1 cellular context compared by ENCODE assay signal in the genomic region with DNA sequence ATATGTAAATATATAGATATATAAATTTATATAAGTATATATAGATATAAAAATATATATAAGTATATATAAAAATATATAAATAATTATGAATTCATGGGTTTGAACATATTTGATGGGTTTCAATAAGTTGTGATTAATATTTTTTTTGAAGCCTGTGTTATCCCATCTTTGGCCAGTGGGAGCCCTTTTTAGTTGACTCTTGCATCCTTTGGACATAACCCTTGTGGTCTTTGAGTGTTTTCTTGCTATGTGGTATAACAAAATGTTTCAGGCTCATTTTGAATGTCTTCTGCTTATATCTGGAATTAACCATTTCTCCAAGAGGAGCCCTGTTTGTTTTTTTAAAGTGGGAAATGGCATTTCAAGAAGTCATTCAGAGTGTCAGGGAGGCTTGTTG.
TF ChIP-seq lines count a peak whose summit lies in the region.

No MANE protein-coding gene starts in this region.

TF ChIP-seq in GM23338, 12 proteins besides CTCF, POLR2A, EP300 and RAD21:
- TF ChIP-seq, protein P1, sequence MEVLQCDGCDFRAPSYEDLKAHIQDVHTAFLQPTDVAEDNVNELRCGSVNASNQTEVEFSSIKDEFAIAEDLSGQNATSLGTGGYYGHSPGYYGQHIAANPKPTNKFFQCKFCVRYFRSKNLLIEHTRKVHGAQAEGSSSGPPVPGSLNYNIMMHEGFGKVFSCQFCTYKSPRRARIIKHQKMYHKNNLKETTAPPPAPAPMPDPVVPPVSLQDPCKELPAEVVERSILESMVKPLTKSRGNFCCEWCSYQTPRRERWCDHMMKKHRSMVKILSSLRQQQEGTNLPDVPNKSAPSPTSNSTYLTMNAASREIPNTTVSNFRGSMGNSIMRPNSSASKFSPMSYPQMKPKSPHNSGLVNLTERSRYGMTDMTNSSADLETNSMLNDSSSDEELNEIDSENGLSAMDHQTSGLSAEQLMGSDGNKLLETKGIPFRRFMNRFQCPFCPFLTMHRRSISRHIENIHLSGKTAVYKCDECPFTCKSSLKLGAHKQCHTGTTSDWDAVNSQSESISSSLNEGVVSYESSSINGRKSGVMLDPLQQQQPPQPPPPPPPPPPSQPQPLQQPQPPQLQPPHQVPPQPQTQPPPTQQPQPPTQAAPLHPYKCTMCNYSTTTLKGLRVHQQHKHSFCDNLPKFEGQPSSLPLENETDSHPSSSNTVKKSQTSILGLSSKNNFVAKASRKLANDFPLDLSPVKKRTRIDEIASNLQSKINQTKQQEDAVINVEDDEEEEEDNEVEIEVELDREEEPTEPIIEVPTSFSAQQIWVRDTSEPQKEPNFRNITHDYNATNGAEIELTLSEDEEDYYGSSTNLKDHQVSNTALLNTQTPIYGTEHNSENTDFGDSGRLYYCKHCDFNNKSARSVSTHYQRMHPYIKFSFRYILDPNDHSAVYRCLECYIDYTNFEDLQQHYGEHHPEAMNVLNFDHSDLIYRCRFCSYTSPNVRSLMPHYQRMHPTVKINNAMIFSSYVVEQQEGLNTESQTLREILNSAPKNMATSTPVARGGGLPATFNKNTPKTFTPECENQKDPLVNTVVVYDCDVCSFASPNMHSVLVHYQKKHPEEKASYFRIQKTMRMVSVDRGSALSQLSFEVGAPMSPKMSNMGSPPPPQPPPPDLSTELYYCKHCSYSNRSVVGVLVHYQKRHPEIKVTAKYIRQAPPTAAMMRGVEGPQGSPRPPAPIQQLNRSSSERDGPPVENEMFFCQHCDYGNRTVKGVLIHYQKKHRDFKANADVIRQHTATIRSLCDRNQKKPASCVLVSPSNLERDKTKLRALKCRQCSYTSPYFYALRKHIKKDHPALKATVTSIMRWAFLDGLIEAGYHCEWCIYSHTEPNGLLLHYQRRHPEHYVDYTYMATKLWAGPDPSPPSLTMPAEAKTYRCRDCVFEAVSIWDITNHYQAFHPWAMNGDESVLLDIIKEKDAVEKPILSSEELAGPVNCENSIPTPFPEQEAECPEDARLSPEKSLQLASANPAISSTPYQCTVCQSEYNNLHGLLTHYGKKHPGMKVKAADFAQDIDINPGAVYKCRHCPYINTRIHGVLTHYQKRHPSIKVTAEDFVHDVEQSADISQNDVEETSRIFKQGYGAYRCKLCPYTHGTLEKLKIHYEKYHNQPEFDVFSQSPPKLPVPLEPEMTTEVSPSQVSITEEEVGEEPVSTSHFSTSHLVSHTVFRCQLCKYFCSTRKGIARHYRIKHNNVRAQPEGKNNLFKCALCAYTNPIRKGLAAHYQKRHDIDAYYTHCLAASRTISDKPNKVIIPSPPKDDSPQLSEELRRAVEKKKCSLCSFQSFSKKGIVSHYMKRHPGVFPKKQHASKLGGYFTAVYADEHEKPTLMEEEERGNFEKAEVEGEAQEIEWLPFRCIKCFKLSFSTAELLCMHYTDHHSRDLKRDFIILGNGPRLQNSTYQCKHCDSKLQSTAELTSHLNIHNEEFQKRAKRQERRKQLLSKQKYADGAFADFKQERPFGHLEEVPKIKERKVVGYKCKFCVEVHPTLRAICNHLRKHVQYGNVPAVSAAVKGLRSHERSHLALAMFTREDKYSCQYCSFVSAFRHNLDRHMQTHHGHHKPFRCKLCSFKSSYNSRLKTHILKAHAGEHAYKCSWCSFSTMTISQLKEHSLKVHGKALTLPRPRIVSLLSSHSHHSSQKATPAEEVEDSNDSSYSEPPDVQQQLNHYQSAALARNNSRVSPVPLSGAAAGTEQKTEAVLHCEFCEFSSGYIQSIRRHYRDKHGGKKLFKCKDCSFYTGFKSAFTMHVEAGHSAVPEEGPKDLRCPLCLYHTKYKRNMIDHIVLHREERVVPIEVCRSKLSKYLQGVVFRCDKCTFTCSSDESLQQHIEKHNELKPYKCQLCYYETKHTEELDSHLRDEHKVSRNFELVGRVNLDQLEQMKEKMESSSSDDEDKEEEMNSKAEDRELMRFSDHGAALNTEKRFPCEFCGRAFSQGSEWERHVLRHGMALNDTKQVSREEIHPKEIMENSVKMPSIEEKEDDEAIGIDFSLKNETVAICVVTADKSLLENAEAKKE (CRISPR knock-in tag; IDR thresholded peaks at IDR 0.05): no peak
- no peak for TF ChIP-seq JUNB (IDR thresholded peaks at IDR 0.05; ENCODE audit: unreplicated experiment)
- no peak for TF ChIP-seq ZNF114 (CRISPR knock-in tag; IDR thresholded peaks at IDR 0.05)
- TF ChIP-seq POLR2AphosphoS5 (IDR thresholded peaks at IDR 0.05; ENCODE audit: low read depth): no peak
- no peak for TF ChIP-seq EZH2phosphoT487 (IDR thresholded peaks at IDR 0.05; ENCODE audit: unreplicated experiment)
- no peak for TF ChIP-seq STAT1 (IDR thresholded peaks at IDR 0.05; ENCODE audit: unreplicated experiment)
- TF ChIP-seq, protein P2, sequence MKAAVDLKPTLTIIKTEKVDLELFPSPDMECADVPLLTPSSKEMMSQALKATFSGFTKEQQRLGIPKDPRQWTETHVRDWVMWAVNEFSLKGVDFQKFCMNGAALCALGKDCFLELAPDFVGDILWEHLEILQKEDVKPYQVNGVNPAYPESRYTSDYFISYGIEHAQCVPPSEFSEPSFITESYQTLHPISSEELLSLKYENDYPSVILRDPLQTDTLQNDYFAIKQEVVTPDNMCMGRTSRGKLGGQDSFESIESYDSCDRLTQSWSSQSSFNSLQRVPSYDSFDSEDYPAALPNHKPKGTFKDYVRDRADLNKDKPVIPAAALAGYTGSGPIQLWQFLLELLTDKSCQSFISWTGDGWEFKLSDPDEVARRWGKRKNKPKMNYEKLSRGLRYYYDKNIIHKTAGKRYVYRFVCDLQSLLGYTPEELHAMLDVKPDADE (IDR thresholded peaks at IDR 0.05): no peak
- no peak for TF ChIP-seq CREB1 (CRISPR knock-in tag; IDR thresholded peaks at IDR 0.05; ENCODE audit: low read depth)
- no peak for TF ChIP-seq ZNF331 (CRISPR knock-in tag; IDR thresholded peaks at IDR 0.05; ENCODE audit: low read depth)
- TF ChIP-seq, protein P3, sequence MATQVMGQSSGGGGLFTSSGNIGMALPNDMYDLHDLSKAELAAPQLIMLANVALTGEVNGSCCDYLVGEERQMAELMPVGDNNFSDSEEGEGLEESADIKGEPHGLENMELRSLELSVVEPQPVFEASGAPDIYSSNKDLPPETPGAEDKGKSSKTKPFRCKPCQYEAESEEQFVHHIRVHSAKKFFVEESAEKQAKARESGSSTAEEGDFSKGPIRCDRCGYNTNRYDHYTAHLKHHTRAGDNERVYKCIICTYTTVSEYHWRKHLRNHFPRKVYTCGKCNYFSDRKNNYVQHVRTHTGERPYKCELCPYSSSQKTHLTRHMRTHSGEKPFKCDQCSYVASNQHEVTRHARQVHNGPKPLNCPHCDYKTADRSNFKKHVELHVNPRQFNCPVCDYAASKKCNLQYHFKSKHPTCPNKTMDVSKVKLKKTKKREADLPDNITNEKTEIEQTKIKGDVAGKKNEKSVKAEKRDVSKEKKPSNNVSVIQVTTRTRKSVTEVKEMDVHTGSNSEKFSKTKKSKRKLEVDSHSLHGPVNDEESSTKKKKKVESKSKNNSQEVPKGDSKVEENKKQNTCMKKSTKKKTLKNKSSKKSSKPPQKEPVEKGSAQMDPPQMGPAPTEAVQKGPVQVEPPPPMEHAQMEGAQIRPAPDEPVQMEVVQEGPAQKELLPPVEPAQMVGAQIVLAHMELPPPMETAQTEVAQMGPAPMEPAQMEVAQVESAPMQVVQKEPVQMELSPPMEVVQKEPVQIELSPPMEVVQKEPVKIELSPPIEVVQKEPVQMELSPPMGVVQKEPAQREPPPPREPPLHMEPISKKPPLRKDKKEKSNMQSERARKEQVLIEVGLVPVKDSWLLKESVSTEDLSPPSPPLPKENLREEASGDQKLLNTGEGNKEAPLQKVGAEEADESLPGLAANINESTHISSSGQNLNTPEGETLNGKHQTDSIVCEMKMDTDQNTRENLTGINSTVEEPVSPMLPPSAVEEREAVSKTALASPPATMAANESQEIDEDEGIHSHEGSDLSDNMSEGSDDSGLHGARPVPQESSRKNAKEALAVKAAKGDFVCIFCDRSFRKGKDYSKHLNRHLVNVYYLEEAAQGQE (IDR thresholded peaks at IDR 0.05; ENCODE audit: unreplicated experiment): no peak
- TF ChIP-seq NANOG (IDR thresholded peaks at IDR 0.05; ENCODE audit: borderline replicate concordance): no peak
- TF ChIP-seq EZH2 (IDR thresholded peaks at IDR 0.05; ENCODE audit: low read depth, unreplicated experiment): no peak
